In the genomic region with DNA sequence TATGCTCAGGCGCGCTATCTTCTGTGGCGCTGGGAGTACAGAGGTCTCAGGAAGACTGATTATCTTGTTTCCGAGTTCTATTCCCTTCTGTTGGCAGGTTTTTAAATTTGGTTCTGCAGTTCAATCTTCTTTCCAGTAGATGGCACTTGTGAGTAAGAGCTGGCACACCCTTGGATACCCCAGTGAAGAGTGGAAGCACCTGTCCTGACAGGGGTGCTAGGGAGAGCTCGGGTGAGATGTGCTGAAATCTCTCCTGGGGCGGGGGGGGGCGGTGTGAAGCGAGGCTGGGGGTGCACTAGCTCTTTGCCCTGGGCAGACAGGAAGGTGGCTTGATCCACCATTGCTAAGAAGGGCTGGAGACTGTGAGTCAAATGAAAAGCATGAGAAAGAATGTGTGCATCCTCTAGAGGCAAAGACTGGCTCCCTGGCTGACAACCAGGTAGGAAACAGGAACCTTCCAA, we compare ENCODE assay signal across 8 cellular contexts.
DNase-seq lines count a peak whose midpoint lies in the region; ATAC-seq, FAIRE-seq and TF ChIP-seq lines count a peak whose summit lies in the region.

No MANE protein-coding gene starts in this region.

- intact Hi-C loops in GM12878 (cut with micrococcal nuclease; ENCODE audit: unreplicated experiment) = loop anchor here (1.0 to 5.0 kb wide), 2 partner anchors 428 to 519 kb away; no protein-coding TSS in a partner anchor
- intact Hi-C loops in uterus (cut with DNase I; ENCODE audit: low total_unique reads) = no loop called here
- intact Hi-C loops in CD4-positive, alpha-beta memory T cell (cut with micrococcal nuclease) = no loop called here

- H3K27ac ChIP-seq in DOHH2 (ENCODE audit: low read depth, low read length) (peak overlapping the region; percentile 81), GM12878 (ENCODE audit: control insufficient read depth, insufficient read depth) (no peak overlapping the region), uterus (no peak overlapping the region)
- no peak overlapping the region for H3K27ac ChIP-seq in CD4-positive, alpha-beta memory T cell (ENCODE audit: low read depth, low read length)

- DNase-seq in NCI-H2171 treated with DMSO at 0.1 percent for 48 hours (lab: John Stamatoyannopoulos, UW) = peak; percentile 70
- DNase-seq in GM12878 (ENCODE audit: low read depth, low spot score) = peak; percentile 5
- no peak for DNase-seq in left lobe of liver (ENCODE audit: low spot score)
- DNase-seq in uterus = no peak
- no peak for DNase-seq in CD4-positive, alpha-beta memory T cell

- H3K9me2 ChIP-seq in DOHH2 (replicated peaks; ENCODE audit: control insufficient read depth, low read length) = no peaks in the 10 kb centered on the region

- CTCF ChIA-PET in GM12878 (lab: Yijun Ruan, JAX) = interaction anchor here (0.6 to 3.8 kb wide), 29 partner anchors 8 to 846 kb away, joined by 3 to 33 read pairs (median 4); no protein-coding TSS in a partner anchor
- CTCF ChIA-PET in CD4-positive, alpha-beta memory T cell (lab: Charles Lee; ENCODE audit: partially characterized antibody) = no interaction called here

- H3K4me2 ChIP-seq in DOHH2 (ENCODE audit: low read length) (peak overlapping the region; percentile 64), GM12878 (ENCODE audit: control insufficient read depth, insufficient read depth) (no peak overlapping the region)

- TF ChIP-seq RAD21 in GM12878 (IDR thresholded peaks at IDR 0.05; ENCODE audit: insufficient read depth, low read depth, low read length) = peak; percentile 70

- TF ChIP-seq POLR2A in GM12878 (IDR thresholded peaks at IDR 0.05; ENCODE audit: low read depth, low read length) = no peak
- TF ChIP-seq POLR2A in uterus (IDR thresholded peaks at IDR 0.05) = no peak

- peak; percentile 86 for TF ChIP-seq CTCF in DOHH2 (IDR thresholded peaks at IDR 0.05; ENCODE audit: low read depth, low read length, poor library complexity, severe bottlenecking)
- TF ChIP-seq CTCF in GM12878 (IDR thresholded peaks at IDR 0.05 in 2 of 3, conservative IDR thresholded peaks at IDR 0.05 in 1 of 3; ENCODE audit: control insufficient read depth in 2 of 3, extremely low read depth in 1 of 3, insufficient read depth in 1 of 3, low read depth in 3 of 3, low read length in 3 of 3) = peak; percentile 68 to 77 (median 72)
- TF ChIP-seq CTCF in uterus (IDR thresholded peaks at IDR 0.05) = peak in 3 of 4 experiments; percentile 17 to 40 (median 40)

- peak; percentile 90 for ATAC-seq in GM19372 (IDR thresholded peaks at IDR 0.05; ENCODE audit: low read depth, unreplicated experiment)
- peak; percentile 80 for ATAC-seq in HG03139 (IDR thresholded peaks at IDR 0.05; ENCODE audit: unreplicated experiment)
- ATAC-seq in GM12878 = peak; percentile 96
- ATAC-seq in left lobe of liver = peak; percentile 97

- WGBS in GM12878 (ENCODE audit: insufficient coverage, insufficient replicate concordance, low lambda C conversion rate, missing lambda C conversion rate) = 3% methylated on average over 8 of the region's 8 CpGs

- H4K20me1 ChIP-seq in DOHH2 (ENCODE audit: control insufficient read depth, insufficient read depth, low read depth, low read length) = no peaks in the 10 kb centered on the region
- no peaks in the 10 kb centered on the region for H4K20me1 ChIP-seq in GM12878 (ENCODE audit: control insufficient read depth, insufficient read depth)

- H3K27me3 ChIP-seq in DOHH2 (ENCODE audit: control insufficient read depth, low read length) (no peaks in the 10 kb centered on the region), GM12878 (replicated peaks in 1 of 2; ENCODE audit: control insufficient read depth in 2 of 2, insufficient read depth in 2 of 2, low read length in 1 of 2) (no peaks in the 10 kb centered on the region), uterus (no peaks in the 10 kb centered on the region)
- H3K27me3 ChIP-seq in CD4-positive, alpha-beta memory T cell (ENCODE audit: insufficient read depth, low read length) = no peaks in the 10 kb centered on the region

- H3F3A ChIP-seq in DOHH2 (ENCODE audit: control insufficient read depth, insufficient read depth) = peaks cover under 1% of the 10 kb centered on the region; the same call in 1 of the 2 replicates

- no peaks in the 10 kb centered on the region for H3K27me3 Mint-ChIP-seq in CD4-positive, alpha-beta memory T cell

- SMC1A ChIA-PET in GM12878 (lab: Charles Lee; ENCODE audit: uncharacterized antibody, unreplicated experiment) = interaction anchor here (0.9 to 3.1 kb wide), 9 partner anchors 14 to 664 kb away, joined by 3 to 27 read pairs (median 4); no protein-coding TSS in a partner anchor

- RAD21 ChIA-PET in GM12878 (lab: Charles Lee; ENCODE audit: unreplicated experiment) = interaction anchor here (0.6 to 3.4 kb wide), 6 partner anchors 14 to 846 kb away, joined by 3 to 20 read pairs (median 6); no protein-coding TSS in a partner anchor

- H3K4me3 ChIP-seq in DOHH2 (ENCODE audit: low read length) = peak overlapping the region; percentile 73
- no peak overlapping the region for H3K4me3 ChIP-seq in GM12878
- no peak overlapping the region for H3K4me3 ChIP-seq in uterus
- H3K4me3 ChIP-seq in CD4-positive, alpha-beta memory T cell (ENCODE audit: low read length in 2 of 2) = no peak overlapping the region

- H3K9me3 Mint-ChIP-seq in CD4-positive, alpha-beta memory T cell = peaks cover 0 to 26% (median 10%) of the 10 kb centered on the region in 8 donors

- no TSS peak for BruUV-seq in GM12878 (replicated peaks; lab: Mats Ljungman, UMichigan)

- no peak overlapping the region for H3K4me3 Mint-ChIP-seq in CD4-positive, alpha-beta memory T cell

- POLR2A ChIA-PET in GM12878 (lab: Charles Lee) = interaction anchor here (0.7 kb wide), 1 partner anchor 717 kb away, joined by 7 read pairs; no protein-coding TSS in a partner anchor
- POLR2A ChIA-PET in CD4-positive, alpha-beta memory T cell (lab: Charles Lee; ENCODE audit: partially characterized antibody) = no interaction called here

- in situ Hi-C loops in GM12878 (cut with MboI) = no loop called here

- H3K9ac ChIP-seq in GM12878 (ENCODE audit: control insufficient read depth, insufficient read depth, low read length) = no peak overlapping the region

- H3K27ac Mint-ChIP-seq in CD4-positive, alpha-beta memory T cell = no peak overlapping the region

- no peak for FAIRE-seq in GM12878 (lab: Jason Lieb, UNC)

- H3K36me3 Mint-ChIP-seq in CD4-positive, alpha-beta memory T cell = no peaks in the 10 kb centered on the region

- H3K36me3 ChIP-seq in DOHH2 (ENCODE audit: control insufficient read depth, low read length) (no peaks in the 10 kb centered on the region; the same call in 1 of the 2 replicates), GM12878 (ENCODE audit: control insufficient read depth in 2 of 2, insufficient read depth in 2 of 2, low read length in 1 of 2) (no peaks in the 10 kb centered on the region), uterus (no peaks in the 10 kb centered on the region)
- no peaks in the 10 kb centered on the region for H3K36me3 ChIP-seq in CD4-positive, alpha-beta memory T cell (ENCODE audit: insufficient read depth, low read length)

- H3K79me2 ChIP-seq in DOHH2 (ENCODE audit: control insufficient read depth, low read length) = peaks cover 14% of the 10 kb centered on the region
- H3K79me2 ChIP-seq in GM12878 (ENCODE audit: control insufficient read depth, insufficient read depth, low read length) = no peaks in the 10 kb centered on the region

- no peaks in the 10 kb centered on the region for H3K9me3 ChIP-seq in DOHH2 (ENCODE audit: control insufficient read depth, insufficient read depth, low read length)
- no peaks in the 10 kb centered on the region for H3K9me3 ChIP-seq in GM12878 (replicated peaks; ENCODE audit: control insufficient read depth, insufficient read depth, low read length)
- no peaks in the 10 kb centered on the region for H3K9me3 ChIP-seq in uterus
- no peaks in the 10 kb centered on the region for H3K9me3 ChIP-seq in CD4-positive, alpha-beta memory T cell (ENCODE audit: control insufficient read depth in 1 of 2, low read length in 2 of 2)

- no peak for TF ChIP-seq EP300 in GM12878 (IDR thresholded peaks at IDR 0.05; ENCODE audit: borderline replicate concordance in 1 of 2, control insufficient read depth in 1 of 2, low read depth in 2 of 2, low read length in 2 of 2)

- H3K4me1 ChIP-seq in DOHH2 (ENCODE audit: control insufficient read depth, low read length) = peaks cover 54% of the 10 kb centered on the region
- no peaks in the 10 kb centered on the region for H3K4me1 ChIP-seq in GM12878 (ENCODE audit: control insufficient read depth, insufficient read depth, low read length)
- no peaks in the 10 kb centered on the region for H3K4me1 ChIP-seq in uterus
- H3K4me1 ChIP-seq in CD4-positive, alpha-beta memory T cell (ENCODE audit: insufficient read depth, low read length) = no peaks in the 10 kb centered on the region

- H2AFZ ChIP-seq in GM12878 (ENCODE audit: control insufficient read depth, low read depth, low read length) = no peak overlapping the region; the same call in 1 of the 2 replicates

- H3K4me1 Mint-ChIP-seq in CD4-positive, alpha-beta memory T cell = no peaks in the 10 kb centered on the region

TF ChIP-seq in GM12878, 131 proteins besides CTCF, POLR2A, EP300 and RAD21:
- TF ChIP-seq SREBF1 (IDR thresholded peaks at IDR 0.05; ENCODE audit: low read length) = no peak
- peak; percentile 69; the same call in 1 of the 2 replicates for TF ChIP-seq SMC3 (IDR thresholded peaks at IDR 0.05; ENCODE audit: borderline replicate concordance, low read length)

Comparison
In these comparisons a context has a peak if more than half of its experiments do, and no peak if none do; other contexts are left out.
1. DNase-seq: peak in NCI-H2171 treated with DMSO at 0.1 percent for 48 hours (single experiment) and GM12878 (single experiment); none in left lobe of liver (single experiment), uterus (0 of 2) and CD4-positive, alpha-beta memory T cell (0 of 5).
2. Peak in every context shown above with its lines, with median percentiles within 50 percentile points of each other: CTCF ChIP-seq and ATAC-seq.